Comparison of ENCODE assay signal across 1 cellular context in the genomic region with DNA sequence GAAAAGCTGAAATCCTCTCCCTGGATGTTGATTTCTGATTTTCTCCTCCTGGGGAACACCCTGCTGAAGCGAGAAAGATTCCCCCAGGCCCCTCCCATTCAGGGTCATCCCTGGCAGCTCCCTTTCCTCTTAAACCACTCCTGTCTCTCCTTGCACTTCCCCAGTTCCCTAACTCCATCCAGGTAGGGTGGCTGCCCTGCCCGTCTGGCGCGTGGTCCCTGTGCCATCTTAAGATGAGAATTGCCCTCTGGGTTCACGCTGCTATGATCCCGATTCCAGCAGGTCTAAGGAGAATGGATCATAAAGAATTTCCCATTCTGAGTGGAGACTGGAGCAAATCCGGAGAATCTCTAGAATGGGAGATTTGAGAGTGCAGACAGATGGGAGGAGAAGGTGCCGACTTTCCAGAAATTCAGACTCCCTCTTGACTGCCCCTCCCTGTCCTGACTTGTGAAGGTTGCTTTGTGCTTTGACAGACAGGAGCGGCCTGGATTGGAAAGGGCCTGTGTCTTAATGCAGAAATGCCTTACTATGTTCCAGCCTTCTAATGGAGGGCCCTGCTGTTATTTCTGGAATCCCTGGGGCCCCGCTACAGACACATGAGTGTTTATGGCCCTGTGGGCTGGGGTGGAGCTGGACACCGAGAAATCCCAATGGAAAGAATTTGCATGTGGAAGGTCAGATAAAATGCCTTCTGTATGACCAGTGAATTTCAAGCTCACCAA.
TF ChIP-seq lines count a peak whose summit lies in the region.

No MANE protein-coding gene starts in this region.

TF ChIP-seq in HCT116, 20 proteins besides CTCF, POLR2A, EP300 and RAD21:
- TF ChIP-seq, protein P1, sequence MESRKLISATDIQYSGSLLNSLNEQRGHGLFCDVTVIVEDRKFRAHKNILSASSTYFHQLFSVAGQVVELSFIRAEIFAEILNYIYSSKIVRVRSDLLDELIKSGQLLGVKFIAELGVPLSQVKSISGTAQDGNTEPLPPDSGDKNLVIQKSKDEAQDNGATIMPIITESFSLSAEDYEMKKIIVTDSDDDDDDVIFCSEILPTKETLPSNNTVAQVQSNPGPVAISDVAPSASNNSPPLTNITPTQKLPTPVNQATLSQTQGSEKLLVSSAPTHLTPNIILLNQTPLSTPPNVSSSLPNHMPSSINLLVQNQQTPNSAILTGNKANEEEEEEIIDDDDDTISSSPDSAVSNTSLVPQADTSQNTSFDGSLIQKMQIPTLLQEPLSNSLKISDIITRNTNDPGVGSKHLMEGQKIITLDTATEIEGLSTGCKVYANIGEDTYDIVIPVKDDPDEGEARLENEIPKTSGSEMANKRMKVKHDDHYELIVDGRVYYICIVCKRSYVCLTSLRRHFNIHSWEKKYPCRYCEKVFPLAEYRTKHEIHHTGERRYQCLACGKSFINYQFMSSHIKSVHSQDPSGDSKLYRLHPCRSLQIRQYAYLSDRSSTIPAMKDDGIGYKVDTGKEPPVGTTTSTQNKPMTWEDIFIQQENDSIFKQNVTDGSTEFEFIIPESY (IDR thresholded peaks at IDR 0.05; ENCODE audit: extremely low read depth, insufficient replicate concordance, low read length): no peak
- TF ChIP-seq, protein P2, sequence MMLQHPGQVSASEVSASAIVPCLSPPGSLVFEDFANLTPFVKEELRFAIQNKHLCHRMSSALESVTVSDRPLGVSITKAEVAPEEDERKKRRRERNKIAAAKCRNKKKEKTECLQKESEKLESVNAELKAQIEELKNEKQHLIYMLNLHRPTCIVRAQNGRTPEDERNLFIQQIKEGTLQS (IDR thresholded peaks at IDR 0.05): no peak
- TF ChIP-seq EZH2 (IDR thresholded peaks at IDR 0.05): no peak
- TF ChIP-seq EZH2phosphoT487 (IDR thresholded peaks at IDR 0.05; ENCODE audit: borderline replicate concordance): no peak
- TF ChIP-seq POLR2AphosphoS5 (IDR thresholded peaks at IDR 0.05; ENCODE audit: low read depth, low read length): no peak
- no peak for TF ChIP-seq TCF7L2 (IDR thresholded peaks at IDR 0.05; ENCODE audit: borderline replicate concordance, extremely low read depth, insufficient read depth, insufficient read length)
- no peak for TF ChIP-seq CBX3 (IDR thresholded peaks at IDR 0.05; ENCODE audit: low read depth)
- no peak for TF ChIP-seq YY1 (IDR thresholded peaks at IDR 0.05; ENCODE audit: extremely low read depth, insufficient replicate concordance, low read depth, low read length)
- no peak for TF ChIP-seq EGR1 (IDR thresholded peaks at IDR 0.05; ENCODE audit: low read depth)
- no peak for TF ChIP-seq ZFX (IDR thresholded peaks at IDR 0.05)
- TF ChIP-seq SP1 (IDR thresholded peaks at IDR 0.05; ENCODE audit: low read depth): no peak
- no peak for TF ChIP-seq ELF1 (IDR thresholded peaks at IDR 0.05; ENCODE audit: borderline replicate concordance, low read depth)
- no peak for TF ChIP-seq SRF (IDR thresholded peaks at IDR 0.05; ENCODE audit: low read depth)
- TF ChIP-seq FOSL1 (IDR thresholded peaks at IDR 0.05; ENCODE audit: low read depth): no peak
- TF ChIP-seq CEBPB (IDR thresholded peaks at IDR 0.05; ENCODE audit: low read depth): no peak
- no peak for TF ChIP-seq SIN3A (IDR thresholded peaks at IDR 0.05; ENCODE audit: low read depth)
- TF ChIP-seq, protein P3, sequence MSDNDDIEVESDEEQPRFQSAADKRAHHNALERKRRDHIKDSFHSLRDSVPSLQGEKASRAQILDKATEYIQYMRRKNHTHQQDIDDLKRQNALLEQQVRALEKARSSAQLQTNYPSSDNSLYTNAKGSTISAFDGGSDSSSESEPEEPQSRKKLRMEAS (IDR thresholded peaks at IDR 0.05): no peak
- TF ChIP-seq ZNF274 (IDR thresholded peaks at IDR 0.05; ENCODE audit: low read depth, low read length): no peak
